8 cellular contexts compared by ENCODE assay signal in genomic region chr3:44511238-44511567, GRCh38. TPM values are rescaled to one million over a fixed set of nuclear protein-coding genes. Genes with fewer than 3 reads are reported as not detected.
A peak's percentile ranks its signal among the peaks of the same experiment; 100 is the strongest.
DNase-seq lines count a peak whose midpoint lies in the region; ATAC-seq lines count a peak whose summit lies in the region.

No MANE protein-coding gene starts in this region.

- CTCF ChIA-PET in activated CD8-positive, alpha-beta T cell treated with anti-CD3 and anti-CD28 coated beads, Interleukin-2, amount 10 ng/mL, durations not matched to agents 7 days and 5 days (lab: Charles Lee) = interaction anchor here (0.8 to 2.5 kb wide), 5 partner anchors 9 to 188 kb away, joined by 3 to 9 read pairs (median 4); partner anchors contain the start of gene ZNF445

- H3K36me3 Mint-ChIP-seq in activated CD8-positive, alpha-beta T cell treated with anti-CD3 and anti-CD28 coated beads, Interleukin-2, amount 10 ng/mL, durations not matched to agents 7 days and 5 days (ENCODE audit: low read depth) = peaks cover 23% of the 10 kb centered on the region
- H3K36me3 Mint-ChIP-seq in stimulated activated naive B cell treated with anti-CD40 and anti-IgM and Interleukin-4, amounts not matched to agents 10 μg/mL and 1 μg/mL and 100 μg/mL, for 72 hours = peaks cover 4 to 7% of the 10 kb centered on the region in 2 donors

- peak overlapping the region; percentile 68 for H3K4me3 ChIP-seq in iPS-15b (ENCODE audit: low read depth, low read length)

- peaks cover 3% of the 10 kb centered on the region for H3K27me3 Mint-ChIP-seq in activated CD8-positive, alpha-beta T cell treated with anti-CD3 and anti-CD28 coated beads, Interleukin-2, amount 10 ng/mL, durations not matched to agents 7 days and 5 days (ENCODE audit: low read depth)
- no peaks in the 10 kb centered on the region for H3K27me3 Mint-ChIP-seq in stimulated activated naive B cell treated with anti-CD40 and anti-IgM and Interleukin-4, amounts not matched to agents 10 μg/mL and 1 μg/mL and 100 μg/mL, for 72 hours

- H3K9me3 ChIP-seq in iPS-15b (ENCODE audit: control insufficient read depth, insufficient read depth, low read length) = no peaks in the 10 kb centered on the region

- H3K9me3 Mint-ChIP-seq in activated CD8-positive, alpha-beta T cell treated with anti-CD3 and anti-CD28 coated beads, Interleukin-2, amount 10 ng/mL, durations not matched to agents 7 days and 5 days (ENCODE audit: insufficient read depth) = peaks cover 7% of the 10 kb centered on the region
- no peaks in the 10 kb centered on the region for H3K9me3 Mint-ChIP-seq in stimulated activated naive B cell treated with anti-CD40 and anti-IgM and Interleukin-4, amounts not matched to agents 10 μg/mL and 1 μg/mL and 100 μg/mL, for 72 hours

- H3K36me3 ChIP-seq in iPS-15b (ENCODE audit: control insufficient read depth, insufficient read depth, low read length) = no peaks in the 10 kb centered on the region

- peak overlapping the region; percentile 95 for H3K4me3 Mint-ChIP-seq in activated CD8-positive, alpha-beta T cell treated with anti-CD3 and anti-CD28 coated beads, Interleukin-2, amount 10 ng/mL, durations not matched to agents 7 days and 5 days
- H3K4me3 Mint-ChIP-seq in stimulated activated naive B cell treated with anti-CD40 and anti-IgM and Interleukin-4, amounts not matched to agents 10 μg/mL and 1 μg/mL and 100 μg/mL, for 72 hours = peak overlapping the region; percentile 95 to 96

- DNase-seq in DMS 273 (lab: John Stamatoyannopoulos, UW; ENCODE audit: unreplicated experiment) (peak; percentile 23), DMS 273 treated with DMSO at 0.1 percent for 48 hours (lab: John Stamatoyannopoulos, UW) (no peak), NK-92 (lab: John Stamatoyannopoulos, UW; ENCODE audit: unreplicated experiment) (no peak), NCI-H1436 treated with DMSO at 0.1 percent for 48 hours (lab: John Stamatoyannopoulos, UW) (no peak)
- no peak for DNase-seq in activated CD8-positive, alpha-beta T cell treated with anti-CD3 and anti-CD28 coated beads, Interleukin-2, amount 10 ng/mL, durations not matched to agents 7 days and 5 days
- no peak for DNase-seq in stimulated activated naive B cell treated with anti-CD40 and anti-IgM and Interleukin-4, amounts not matched to agents 10 μg/mL and 1 μg/mL and 100 μg/mL, for 72 hours

- H3K27me3 ChIP-seq in iPS-15b (ENCODE audit: control insufficient read depth, insufficient read depth, low read length) = no peaks in the 10 kb centered on the region

- peak overlapping the region; percentile 71 for H3K9ac ChIP-seq in iPS-15b (ENCODE audit: low read depth, low read length)

- peak overlapping the region; percentile 94 for H3K27ac Mint-ChIP-seq in activated CD8-positive, alpha-beta T cell treated with anti-CD3 and anti-CD28 coated beads, Interleukin-2, amount 10 ng/mL, durations not matched to agents 7 days and 5 days
- H3K27ac Mint-ChIP-seq in stimulated activated naive B cell treated with anti-CD40 and anti-IgM and Interleukin-4, amounts not matched to agents 10 μg/mL and 1 μg/mL and 100 μg/mL, for 72 hours = peak overlapping the region; percentile 98

- no peak for ATAC-seq in activated CD8-positive, alpha-beta T cell treated with anti-CD3 and anti-CD28 coated beads, Interleukin-2, amount 10 ng/mL, durations not matched to agents 7 days and 5 days
- ATAC-seq in stimulated activated naive B cell treated with anti-CD40 and anti-IgM and Interleukin-4, amounts not matched to agents 10 μg/mL and 1 μg/mL and 100 μg/mL, for 72 hours (replicated peaks) = no peak
- ATAC-seq in GM21717 (IDR thresholded peaks at IDR 0.05; ENCODE audit: unreplicated experiment) = no peak

- peaks cover 25% of the 10 kb centered on the region for H3K4me1 Mint-ChIP-seq in activated CD8-positive, alpha-beta T cell treated with anti-CD3 and anti-CD28 coated beads, Interleukin-2, amount 10 ng/mL, durations not matched to agents 7 days and 5 days (ENCODE audit: low read depth)
- H3K4me1 Mint-ChIP-seq in stimulated activated naive B cell treated with anti-CD40 and anti-IgM and Interleukin-4, amounts not matched to agents 10 μg/mL and 1 μg/mL and 100 μg/mL, for 72 hours = peaks cover 20 to 40% of the 10 kb centered on the region in 2 donors

- peaks cover 5% of the 10 kb centered on the region for H3K4me1 ChIP-seq in iPS-15b (ENCODE audit: control insufficient read depth, insufficient read depth, low read length)

- POLR2A ChIA-PET in activated CD8-positive, alpha-beta T cell treated with anti-CD3 and anti-CD28 coated beads, Interleukin-2, amount 10 ng/mL, durations not matched to agents 7 days and 5 days (lab: Charles Lee) = interaction anchor here (0.5 to 2.0 kb wide), 12 partner anchors 9 to 464 kb away, joined by 3 to 11 read pairs (median 4); partner anchors contain the start of genes KIAA1143, KIF15, TCAIM and ZKSCAN7

RNA-seq across cellular contexts. Expression of gene ZNF445, which starts 33.7 kb away (rescaled TPM):
- total RNA-seq in activated CD8-positive, alpha-beta T cell treated with anti-CD3 and anti-CD28 coated beads, Interleukin-2, amount 10 ng/mL, durations not matched to agents 7 days and 5 days = 10 to 100 TPM; 25.6 to 26.7 TPM

RNA-seq across cellular contexts. Expression of gene ZKSCAN7, which starts 43.8 kb away (rescaled TPM):
- 1 to 10 TPM; 2.4 to 2.9 TPM for total RNA-seq in activated CD8-positive, alpha-beta T cell treated with anti-CD3 and anti-CD28 coated beads, Interleukin-2, amount 10 ng/mL, durations not matched to agents 7 days and 5 days
